In genomic region chr11:36746886-36747710, GRCh38 we compare ENCODE assay signal across 8 cellular contexts.
A peak's percentile ranks its signal among the peaks of the same experiment; 100 is the strongest.
DNase-seq lines count a peak whose midpoint lies in the region; FAIRE-seq and TF ChIP-seq lines count a peak whose summit lies in the region.

No MANE protein-coding gene starts in this region.

- no peak overlapping the region for H4K91ac ChIP-seq in H9 (ENCODE audit: insufficient read length, low read depth, low read length)

- H4K5ac ChIP-seq in H9 (ENCODE audit: insufficient read length, low read depth, low read length): no peak overlapping the region

- H3K9me3 ChIP-seq in H9 (ENCODE audit: control insufficient read depth, low read depth, low read length): no peaks in the 10 kb centered on the region
- no peaks in the 10 kb centered on the region for H3K9me3 ChIP-seq in Loucy (ENCODE audit: insufficient read depth, low read depth, low read length)
- H3K9me3 ChIP-seq in testis: no peaks in the 10 kb centered on the region

- no peaks in the 10 kb centered on the region for H3F3A ChIP-seq in Loucy (ENCODE audit: low read depth)

- no peak overlapping the region for H2BK5ac ChIP-seq in H9 (ENCODE audit: insufficient read length, low read length)

- WGBS in H9 (ENCODE audit: extremely low coverage, insufficient read length, low lambda C conversion rate): no CpG with 5 or more reads among the region's 7 CpGs
- WGBS in testis, 2 donors: 42 to 53% methylated on average over 7 of the region's 7 CpGs

- H3K23ac ChIP-seq in H9 (ENCODE audit: insufficient read length, low read depth, low read length): no peak overlapping the region

- no peaks in the 10 kb centered on the region for H3K27me3 ChIP-seq in H9 (ENCODE audit: insufficient read depth, low read length)
- no peaks in the 10 kb centered on the region for H3K27me3 ChIP-seq in Loucy (ENCODE audit: insufficient read depth, low read length, poor library complexity, severe bottlenecking)
- H3K27me3 ChIP-seq in testis: no peaks in the 10 kb centered on the region

- TF ChIP-seq POLR2A in testis (IDR thresholded peaks at IDR 0.05): no peak

- H3K56ac ChIP-seq in H9 (ENCODE audit: insufficient read length, low read depth, low read length): no peak overlapping the region

- no peaks in the 10 kb centered on the region for H3K9me2 ChIP-seq in Loucy (replicated peaks; ENCODE audit: low read depth, low read length)

- H2AK5ac ChIP-seq in H9 (ENCODE audit: insufficient read length, low read length): no peak overlapping the region

- H3K4me1 ChIP-seq in H9 (ENCODE audit: insufficient read depth, low read length) (no peaks in the 10 kb centered on the region; the same call in 1 of the 2 replicates), Loucy (ENCODE audit: insufficient read depth, low read length, poor library complexity, severe bottlenecking) (peaks cover 7% of the 10 kb centered on the region), testis (no peaks in the 10 kb centered on the region)

- H3K9ac ChIP-seq in H9 (ENCODE audit: extremely low read depth, insufficient read length, low read length) (no peak overlapping the region), Loucy (ENCODE audit: low read depth, low read length, poor library complexity, severe bottlenecking) (no peak overlapping the region)

- no peak overlapping the region for H3K4me2 ChIP-seq in H9 (ENCODE audit: insufficient read depth, insufficient read length, low read length)
- H3K4me2 ChIP-seq in Loucy (ENCODE audit: low read depth, low read length, poor library complexity, severe bottlenecking): no peak overlapping the region

- FAIRE-seq in G401.6 (lab: Jason Lieb, UNC) (peak; percentile 93), RCC 7860 (lab: Jason Lieb, UNC) (peak; percentile 80)

- H3K9me3 Mint-ChIP-seq in H9: no peaks in the 10 kb centered on the region

- intact Hi-C loops in testis (cut with DNase I; ENCODE audit: low total_unique reads): loop anchor here (5.0 kb wide), 1 partner anchor 45 kb away; no protein-coding TSS in a partner anchor

- H4K8ac ChIP-seq in H9 (replicated peaks; ENCODE audit: insufficient read length, low read depth, low read length): no peak overlapping the region

- no peak overlapping the region for H2BK120ac ChIP-seq in H9 (ENCODE audit: low read depth, low read length, poor library complexity, severe bottlenecking)

- H3K36me3 ChIP-seq in Loucy (ENCODE audit: insufficient read depth, low read length): no peaks in the 10 kb centered on the region
- no peaks in the 10 kb centered on the region for H3K36me3 ChIP-seq in testis (ENCODE audit: low read depth, missing control alignments)

- H3K18ac ChIP-seq in H9 (ENCODE audit: insufficient read length, low read depth, low read length): no peak overlapping the region

- H2AFZ ChIP-seq in H9 (ENCODE audit: low read length) (no peak overlapping the region), Loucy (ENCODE audit: low read length) (no peak overlapping the region)

- DNase-seq in H9 (peak; percentile 90), RCC 7860 (ENCODE audit: low spot score) (peak; percentile 66), fibroblast of the aortic adventitia (ENCODE audit: low read depth) (peak; percentile 96), non-pigmented ciliary epithelial cell (ENCODE audit: low read depth) (peak; percentile 87), testis (peak; percentile 96)
- peak; percentile 82 to 87 for DNase-seq in activated T-cell treated with anti-CD3 and anti-CD28 coated beads, Interleukin-2, amount 50 U/mL, for 48 hours

- H3K27ac ChIP-seq in H9 (ENCODE audit: insufficient read length, low read depth, low read length): no peak overlapping the region
- H3K27ac ChIP-seq in testis: no peak overlapping the region

- H2BK15ac ChIP-seq in H9 (ENCODE audit: low read depth, low read length): no peak overlapping the region

- no peaks in the 10 kb centered on the region for H3K23me2 ChIP-seq in H9 (ENCODE audit: insufficient read length, low read depth, low read length, poor library complexity, severe bottlenecking)

- H3K27me3 Mint-ChIP-seq in H9 (ENCODE audit: low read depth): peaks cover 19% of the 10 kb centered on the region

- H3K27ac Mint-ChIP-seq in H9: no peak overlapping the region

- no peaks in the 10 kb centered on the region for H3K79me1 ChIP-seq in H9 (ENCODE audit: insufficient read depth, low read depth, low read length, poor library complexity, severe bottlenecking)

- no peak overlapping the region for H3K14ac ChIP-seq in H9 (ENCODE audit: insufficient read depth, low read length)

- H3K4me3 Mint-ChIP-seq in H9: no peak overlapping the region; a peak in 1 of 5 replicates

- no peak overlapping the region for H3T11ph ChIP-seq in H9 (ENCODE audit: low read length)

- no peak overlapping the region for H2BK20ac ChIP-seq in H9 (ENCODE audit: low read depth, low read length, poor library complexity, severe bottlenecking)

- H4K20me1 ChIP-seq in H9 (ENCODE audit: control insufficient read depth, insufficient read depth, insufficient read length): no peaks in the 10 kb centered on the region
- H4K20me1 ChIP-seq in Loucy (ENCODE audit: insufficient read depth, low read length, poor library complexity, severe bottlenecking): no peaks in the 10 kb centered on the region

- H3K79me2 ChIP-seq in H9 (ENCODE audit: insufficient read depth, low read length) (no peaks in the 10 kb centered on the region), Loucy (ENCODE audit: insufficient read depth, low read length) (no peaks in the 10 kb centered on the region)

- peaks cover 16 to 18% of the 10 kb centered on the region in 2 experiments for H3K4me1 Mint-ChIP-seq in H9

- TF ChIP-seq CTCF in H9 (conservative IDR thresholded peaks at IDR 0.05) (peak; percentile 99), Loucy (conservative IDR thresholded peaks at IDR 0.05; ENCODE audit: low read length) (peak; percentile 100), fibroblast of the aortic adventitia (IDR thresholded peaks at IDR 0.05; ENCODE audit: insufficient read depth, low read length) (peak; percentile 99), testis (IDR thresholded peaks at IDR 0.05) (peak; percentile 92 to 97 (median 97))

- H3K4ac ChIP-seq in H9 (ENCODE audit: low read depth, low read length): no peak overlapping the region

- no peak overlapping the region for H3K4me3 ChIP-seq in Loucy (ENCODE audit: low read length, poor library complexity, severe bottlenecking)
- no peak overlapping the region for H3K4me3 ChIP-seq in fibroblast of the aortic adventitia (ENCODE audit: low read depth, low read length)
- H3K4me3 ChIP-seq in testis: no peak overlapping the region

- no peak overlapping the region for H2BK12ac ChIP-seq in H9 (ENCODE audit: insufficient read length, low read depth, low read length)

- no peaks in the 10 kb centered on the region for H3K36me3 Mint-ChIP-seq in H9 (ENCODE audit: insufficient read depth in 1 of 3, low read depth in 3 of 3)
